Comparison of ENCODE assay signal across 13 cellular contexts in the genomic region with DNA sequence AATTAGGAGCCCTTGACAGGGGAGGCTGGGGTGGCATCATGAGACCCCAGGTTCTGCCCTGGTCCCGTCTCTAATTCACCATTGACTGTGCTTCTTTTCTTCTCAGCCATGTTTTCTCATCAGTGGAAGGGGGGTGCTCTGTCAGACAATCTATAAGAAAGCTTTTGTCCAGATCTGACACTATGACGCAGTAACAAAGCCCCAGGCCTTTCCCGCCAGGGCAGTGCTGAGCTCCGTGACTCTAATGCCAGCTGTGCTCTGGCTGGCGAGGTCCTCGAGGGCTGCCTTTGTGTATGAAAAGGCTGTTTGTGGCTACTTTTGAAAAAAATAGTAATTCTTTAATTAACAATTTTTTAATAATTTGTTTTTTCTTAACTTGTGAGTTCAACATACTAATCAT. TPM values are rescaled to one million over a fixed set of nuclear protein-coding genes. Genes with fewer than 3 reads are reported as not detected.
DNase-seq lines count a peak whose midpoint lies in the region; ATAC-seq and TF ChIP-seq lines count a peak whose summit lies in the region.
"Had no signal": no experiment of that assay in that cellular context is flagged by ENCODE, and none has a peak within 500 bp of the region (broad histone marks: within the 10 kb centered on the region; RNA-seq: fewer than 3 reads in every experiment).

No MANE protein-coding gene starts in this region.

- TF ChIP-seq CTCF in upper lobe of right lung (IDR thresholded peaks at IDR 0.05) (no peak), mesothelial cell of epicardium (IDR thresholded peaks at IDR 0.05; ENCODE audit: unreplicated experiment) (no peak)

- H3K36me3 ChIP-seq in upper lobe of right lung: no peaks in the 10 kb centered on the region
- H3K36me3 ChIP-seq: right atrium auricular region had no signal

- no peak overlapping the region for H3K27ac ChIP-seq in upper lobe of right lung
- H3K27ac ChIP-seq: epithelial cell of prostate, right atrium auricular region had no signal

- H3K4me1 ChIP-seq in upper lobe of right lung: peaks cover 6% of the 10 kb centered on the region
- H3K4me1 ChIP-seq: right atrium auricular region had no signal

- peak overlapping the region; percentile 93 for H3K27ac Mint-ChIP-seq in activated CD8-positive, alpha-beta memory T cell treated with anti-CD3 and anti-CD28 coated beads, Interleukin-2, amount 10 ng/mL, durations not matched to agents 7 days and 5 days
- H3K27ac Mint-ChIP-seq in activated T-cell treated with anti-CD3 and anti-CD28 coated beads, Interleukin-2, amount 50 U/mL, for 24 hours: peak overlapping the region; percentile 98
- peak overlapping the region; percentile 97 to 99 for H3K27ac Mint-ChIP-seq in stimulated activated naive CD8-positive, alpha-beta T cell treated with anti-CD3 and anti-CD28 coated beads, Interleukin-15, amount 100 ng/mL, for 72 hours
- no peak overlapping the region for H3K27ac Mint-ChIP-seq in mesothelial cell of epicardium

- DNase-seq in activated CD8-positive, alpha-beta memory T cell treated with anti-CD3 and anti-CD28 coated beads, Interleukin-2, amount 10 ng/mL, durations not matched to agents 7 days and 5 days: peak; percentile 62
- DNase-seq in activated CD8-positive, alpha-beta memory T cell treated with anti-CD3 and anti-CD28 coated beads, Interleukin-2, amount 50 U/mL, for 48 hours: no peak
- DNase-seq in activated T-cell treated with anti-CD3 and anti-CD28 coated beads, Interleukin-2, amount 50 U/mL, for 24 hours: peak; percentile 64
- DNase-seq in hippocampal formation (lab: John Stamatoyannopoulos, UW) (peak; percentile 29 to 33), upper lobe of right lung (no peak), mesothelial cell of epicardium (ENCODE audit: low spot score in 2 of 2, unreplicated experiment in 2 of 2) (no peak)
- DNase-seq in stimulated activated naive CD8-positive, alpha-beta T cell treated with anti-CD3 and anti-CD28 coated beads, Interleukin-15, amount 100 ng/mL, for 72 hours: peak in 1 of 2 donors; percentile 58
- DNase-seq: cerebellar nuclear complex, NCI-H345 had no signal

- peaks cover 34% of the 10 kb centered on the region for H3K36me3 Mint-ChIP-seq in activated CD8-positive, alpha-beta memory T cell treated with anti-CD3 and anti-CD28 coated beads, Interleukin-2, amount 10 ng/mL, durations not matched to agents 7 days and 5 days
- peaks cover 81% of the 10 kb centered on the region for H3K36me3 Mint-ChIP-seq in activated T-cell treated with anti-CD3 and anti-CD28 coated beads, Interleukin-2, amount 50 U/mL, for 24 hours (ENCODE audit: low read depth)
- H3K36me3 Mint-ChIP-seq in mesothelial cell of epicardium: no peaks in the 10 kb centered on the region

- ATAC-seq in activated CD8-positive, alpha-beta memory T cell treated with anti-CD3 and anti-CD28 coated beads, Interleukin-2, amount 10 ng/mL, durations not matched to agents 7 days and 5 days: no peak
- peak; percentile 16 for ATAC-seq in stimulated activated naive CD8-positive, alpha-beta T cell treated with anti-CD3 and anti-CD28 coated beads, Interleukin-15, amount 100 ng/mL, for 72 hours
- no peak for ATAC-seq in upper lobe of right lung
- ATAC-seq in GM18520 (IDR thresholded peaks at IDR 0.05; ENCODE audit: unreplicated experiment): no peak
- ATAC-seq: HepG2 had no signal

- H3K4me3 ChIP-seq in upper lobe of right lung: no peak overlapping the region
- H3K4me3 ChIP-seq: right atrium auricular region had no signal

- H3K27me3 Mint-ChIP-seq in activated CD8-positive, alpha-beta memory T cell treated with anti-CD3 and anti-CD28 coated beads, Interleukin-2, amount 10 ng/mL, durations not matched to agents 7 days and 5 days: no peaks in the 10 kb centered on the region
- H3K27me3 Mint-ChIP-seq in activated T-cell treated with anti-CD3 and anti-CD28 coated beads, Interleukin-2, amount 50 U/mL, for 24 hours: no peaks in the 10 kb centered on the region
- no peaks in the 10 kb centered on the region for H3K27me3 Mint-ChIP-seq in stimulated activated naive CD8-positive, alpha-beta T cell treated with anti-CD3 and anti-CD28 coated beads, Interleukin-15, amount 100 ng/mL, for 72 hours
- H3K27me3 Mint-ChIP-seq in mesothelial cell of epicardium (ENCODE audit: low read depth): peaks cover 4% of the 10 kb centered on the region

- H3K4me1 Mint-ChIP-seq in activated CD8-positive, alpha-beta memory T cell treated with anti-CD3 and anti-CD28 coated beads, Interleukin-2, amount 10 ng/mL, durations not matched to agents 7 days and 5 days: peaks cover 65% of the 10 kb centered on the region
- H3K4me1 Mint-ChIP-seq in activated T-cell treated with anti-CD3 and anti-CD28 coated beads, Interleukin-2, amount 50 U/mL, for 24 hours (ENCODE audit: low read depth): peaks cover 66% of the 10 kb centered on the region
- peaks cover 77% of the 10 kb centered on the region for H3K4me1 Mint-ChIP-seq in stimulated activated naive CD8-positive, alpha-beta T cell treated with anti-CD3 and anti-CD28 coated beads, Interleukin-15, amount 100 ng/mL, for 72 hours
- H3K4me1 Mint-ChIP-seq in mesothelial cell of epicardium: peaks cover 6% of the 10 kb centered on the region

- H3K9me3 Mint-ChIP-seq in activated CD8-positive, alpha-beta memory T cell treated with anti-CD3 and anti-CD28 coated beads, Interleukin-2, amount 10 ng/mL, durations not matched to agents 7 days and 5 days (ENCODE audit: low read depth): no peaks in the 10 kb centered on the region
- H3K9me3 Mint-ChIP-seq in activated T-cell treated with anti-CD3 and anti-CD28 coated beads, Interleukin-2, amount 50 U/mL, for 24 hours: no peaks in the 10 kb centered on the region
- no peaks in the 10 kb centered on the region for H3K9me3 Mint-ChIP-seq in stimulated activated naive CD8-positive, alpha-beta T cell treated with anti-CD3 and anti-CD28 coated beads, Interleukin-15, amount 100 ng/mL, for 72 hours
- no peaks in the 10 kb centered on the region for H3K9me3 Mint-ChIP-seq in mesothelial cell of epicardium

- CTCF ChIA-PET in activated CD8-positive, alpha-beta memory T cell treated with anti-CD3 and anti-CD28 coated beads, Interleukin-2, amount 10 ng/mL, durations not matched to agents 7 days and 5 days (lab: Charles Lee): interaction anchor here (0.7 to 1.4 kb wide), 4 partner anchors 12 to 127 kb away, joined by 3 to 4 read pairs (median 3); a partner anchor contains a TSS

- no peaks in the 10 kb centered on the region for H3K27me3 ChIP-seq in upper lobe of right lung
- H3K27me3 ChIP-seq: right atrium auricular region had no signal

- intact Hi-C loops in upper lobe of right lung (cut with DNase I): no loop called here

- H3K9me3 ChIP-seq in upper lobe of right lung: no peaks in the 10 kb centered on the region
- H3K9me3 ChIP-seq: right atrium auricular region had no signal

- H3K4me3 Mint-ChIP-seq in activated CD8-positive, alpha-beta memory T cell treated with anti-CD3 and anti-CD28 coated beads, Interleukin-2, amount 10 ng/mL, durations not matched to agents 7 days and 5 days: peak overlapping the region; percentile 80
- H3K4me3 Mint-ChIP-seq in activated T-cell treated with anti-CD3 and anti-CD28 coated beads, Interleukin-2, amount 50 U/mL, for 24 hours: peak overlapping the region; percentile 88
- peak overlapping the region; percentile 90 to 91 for H3K4me3 Mint-ChIP-seq in stimulated activated naive CD8-positive, alpha-beta T cell treated with anti-CD3 and anti-CD28 coated beads, Interleukin-15, amount 100 ng/mL, for 72 hours
- no peak overlapping the region for H3K4me3 Mint-ChIP-seq in mesothelial cell of epicardium

RNA-seq across cellular contexts. Expression of a gene that starts 3.2 kb away (rescaled TPM):
- total RNA-seq in activated CD8-positive, alpha-beta memory T cell treated with anti-CD3 and anti-CD28 coated beads, Interleukin-2, amount 10 ng/mL, durations not matched to agents 7 days and 5 days: 100 to 1,000 TPM; 152 to 181 TPM
- total RNA-seq in upper lobe of right lung (3.9 TPM), mesothelial cell of epicardium (0.27 to 0.31 TPM in 2 of 3 replicates, not detected in the other)
- total RNA-seq: HepG2 had no signal

RNA-seq across cellular contexts. Expression of a gene that starts 22.8 kb away (rescaled TPM):
- total RNA-seq in activated CD8-positive, alpha-beta memory T cell treated with anti-CD3 and anti-CD28 coated beads, Interleukin-2, amount 10 ng/mL, durations not matched to agents 7 days and 5 days: under 1 TPM; 0.30 to 0.96 TPM
- total RNA-seq in upper lobe of right lung (139 TPM), mesothelial cell of epicardium (5.0 to 7.4 TPM (median 5.2 TPM) in 3 replicates)

RNA-seq across cellular contexts. Expression of a gene that starts 50.5 kb away (rescaled TPM):
- total RNA-seq in activated CD8-positive, alpha-beta memory T cell treated with anti-CD3 and anti-CD28 coated beads, Interleukin-2, amount 10 ng/mL, durations not matched to agents 7 days and 5 days: under 1 TPM; 0.52 to 0.93 TPM
- 18.4 TPM for total RNA-seq in upper lobe of right lung
- total RNA-seq in mesothelial cell of epicardium: 182 to 197 TPM (median 193 TPM) in 3 replicates

Comparison
In these comparisons a context has a peak if more than half of its experiments do, and no peak if none do; other contexts are left out.
1. DNase-seq: peak in activated CD8-positive, alpha-beta memory T cell treated with anti-CD3 and anti-CD28 coated beads, Interleukin-2, amount 10 ng/mL, durations not matched to agents 7 days and 5 days (single experiment), activated T-cell treated with anti-CD3 and anti-CD28 coated beads, Interleukin-2, amount 50 U/mL, for 24 hours (single experiment) and hippocampal formation (2 of 2); none in activated CD8-positive, alpha-beta memory T cell treated with anti-CD3 and anti-CD28 coated beads, Interleukin-2, amount 50 U/mL, for 48 hours (single experiment), upper lobe of right lung (single experiment) and mesothelial cell of epicardium (0 of 2).
2. RNA of a gene that starts 3.2 kb away (total RNA-seq): 152 to 181 TPM in activated CD8-positive, alpha-beta memory T cell treated with anti-CD3 and anti-CD28 coated beads, Interleukin-2, amount 10 ng/mL, durations not matched to agents 7 days and 5 days; 3.9 TPM in upper lobe of right lung (single experiment) and 0.27 to 0.31 TPM in mesothelial cell of epicardium; every median in the first group is over 10 times any median in the second.
3. RNA of a gene that starts 22.8 kb away (total RNA-seq): 139 TPM in upper lobe of right lung (single experiment); 5.0 to 7.4 TPM in mesothelial cell of epicardium and 0.30 to 0.96 TPM in activated CD8-positive, alpha-beta memory T cell treated with anti-CD3 and anti-CD28 coated beads, Interleukin-2, amount 10 ng/mL, durations not matched to agents 7 days and 5 days; every median in the first group is over 10 times any median in the second.